13 cellular contexts compared by ENCODE assay signal in the genomic region with DNA sequence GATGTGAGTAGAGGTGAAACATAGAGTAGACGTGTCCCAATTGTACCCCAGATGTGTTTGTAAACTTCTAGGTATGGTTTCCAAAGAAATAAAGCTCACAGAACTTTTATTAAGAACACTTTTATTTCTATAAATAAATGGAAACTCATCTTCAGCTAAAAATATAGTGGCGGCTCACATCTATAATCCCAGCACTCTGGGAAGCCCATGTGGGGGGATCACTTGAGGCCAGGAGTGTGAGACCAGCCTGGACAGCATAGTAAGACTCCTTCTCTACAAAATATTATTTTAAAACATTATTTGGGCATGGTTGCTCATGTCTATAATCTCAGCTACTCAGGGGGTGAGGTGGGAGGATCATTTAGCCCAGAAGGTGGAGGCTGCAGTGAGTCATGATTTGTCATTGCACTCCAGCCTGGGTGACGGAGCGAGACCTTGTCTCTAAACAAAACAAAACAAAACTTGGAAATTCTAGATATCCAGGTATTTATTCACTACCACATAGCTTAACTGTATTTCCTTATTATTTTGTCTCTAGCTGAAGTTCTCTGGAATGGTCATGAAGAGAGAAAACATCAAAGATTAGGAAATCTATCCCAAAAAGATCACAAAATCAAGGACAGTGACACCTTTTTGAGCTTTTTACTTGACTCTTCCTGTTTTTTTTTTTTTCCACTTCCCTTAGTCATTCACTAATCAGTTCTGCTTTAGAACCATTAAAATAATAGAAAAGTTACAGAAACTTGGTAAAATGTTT.
DNase-seq lines count a peak whose midpoint lies in the region; FAIRE-seq and TF ChIP-seq lines count a peak whose summit lies in the region.
"Had no signal": no experiment of that assay in that cellular context is flagged by ENCODE, and none has a peak within 500 bp of the region (broad histone marks: within the 10 kb centered on the region; RNA-seq: fewer than 3 reads in every experiment).

No MANE protein-coding gene starts in this region.

- no peak for TF ChIP-seq CTCF in astrocyte of the spinal cord (IDR thresholded peaks at IDR 0.05; ENCODE audit: low read depth, low read length)
- no peak for TF ChIP-seq CTCF in Peyer's patch (IDR thresholded peaks at IDR 0.05)
- TF ChIP-seq CTCF in esophagus muscularis mucosa (IDR thresholded peaks at IDR 0.05): no peak
- no peak for TF ChIP-seq CTCF in MM.1S (IDR thresholded peaks at IDR 0.05; ENCODE audit: low read length)
- TF ChIP-seq CTCF in sigmoid colon (IDR thresholded peaks at IDR 0.05): no peak

- no peaks in the 10 kb centered on the region for H3K36me3 ChIP-seq in Peyer's patch
- no peaks in the 10 kb centered on the region for H3K36me3 ChIP-seq in esophagus muscularis mucosa
- H3K36me3 ChIP-seq in MM.1S (replicated peaks; ENCODE audit: insufficient read depth, low read length): no peaks in the 10 kb centered on the region
- no peaks in the 10 kb centered on the region for H3K36me3 ChIP-seq in sigmoid colon

- H3K9me3 ChIP-seq in Peyer's patch: no peaks in the 10 kb centered on the region
- no peaks in the 10 kb centered on the region for H3K9me3 ChIP-seq in esophagus muscularis mucosa
- H3K9me3 ChIP-seq in MM.1S (replicated peaks; ENCODE audit: insufficient read depth, low read length): no peaks in the 10 kb centered on the region
- H3K9me3 ChIP-seq in sigmoid colon: no peaks in the 10 kb centered on the region

- H3K27ac ChIP-seq in Peyer's patch (no peak overlapping the region), esophagus muscularis mucosa (replicated peaks in 1 of 4) (no peak overlapping the region), MM.1S (ENCODE audit: low read length) (no peak overlapping the region), sigmoid colon (no peak overlapping the region)

- H3K4me1 ChIP-seq in Peyer's patch: no peaks in the 10 kb centered on the region
- H3K4me1 ChIP-seq in esophagus muscularis mucosa: peaks cover 0 to 11% (median 0%) of the 10 kb centered on the region in 4 donors
- no peaks in the 10 kb centered on the region for H3K4me1 ChIP-seq in MM.1S (ENCODE audit: low read length)
- H3K4me1 ChIP-seq in sigmoid colon: peaks cover 0 to 8% (median 2%) of the 10 kb centered on the region in 4 donors

- intact Hi-C loops in esophagus muscularis mucosa (cut with DNase I): no loop called here
- intact Hi-C loops in sigmoid colon (cut with DNase I): no loop called here

- in situ Hi-C loops in ACHN (cut with HindIII; ENCODE audit: low pct_ligation_motif_present, low pct_unique_long_range_greater_than_20kb, low sequenced_read_pairs): no loop called here
- in situ Hi-C loops in astrocyte of the spinal cord (cut with HindIII; ENCODE audit: low sequenced_read_pairs): no loop called here

- H3K9me2 ChIP-seq in MM.1S (replicated peaks; ENCODE audit: insufficient read depth, low read length): no peaks in the 10 kb centered on the region

- TF ChIP-seq EP300 in esophagus muscularis mucosa (IDR thresholded peaks at IDR 0.05): no peak
- TF ChIP-seq EP300 in sigmoid colon (IDR thresholded peaks at IDR 0.05): no peak

- no peaks in the 10 kb centered on the region for H3F3A ChIP-seq in MM.1S (ENCODE audit: insufficient read depth, low read length)

- H4K20me1 ChIP-seq in MM.1S (ENCODE audit: insufficient read depth, low read length): no peaks in the 10 kb centered on the region

- H3K4me2 ChIP-seq in MM.1S (ENCODE audit: low read depth, low read length): no peak overlapping the region

- no peaks in the 10 kb centered on the region for H3K27me3 ChIP-seq in Peyer's patch
- no peaks in the 10 kb centered on the region for H3K27me3 ChIP-seq in esophagus muscularis mucosa
- no peaks in the 10 kb centered on the region for H3K27me3 ChIP-seq in MM.1S (replicated peaks; ENCODE audit: insufficient read depth, low read length)
- no peaks in the 10 kb centered on the region for H3K27me3 ChIP-seq in sigmoid colon

- H3K79me2 ChIP-seq in MM.1S (ENCODE audit: low read length): no peaks in the 10 kb centered on the region

- FAIRE-seq in islet of Langerhans (lab: Jason Lieb, UNC): peak; percentile 90
- FAIRE-seq: HepG2, TTC549 had no signal

- no peak for TF ChIP-seq POLR2A in Peyer's patch (IDR thresholded peaks at IDR 0.05)
- no peak for TF ChIP-seq POLR2A in esophagus muscularis mucosa (IDR thresholded peaks at IDR 0.05; ENCODE audit: low read depth)
- TF ChIP-seq POLR2A in sigmoid colon (IDR thresholded peaks at IDR 0.05): no peak

- H3K9ac ChIP-seq in MM.1S (ENCODE audit: low read length): no peak overlapping the region

- WGBS in esophagus muscularis mucosa: 84% methylated on average over 4 of the region's 4 CpGs
- 93 to 95% methylated on average over 4 of the region's 4 CpGs for WGBS in sigmoid colon, 2 donors

- DNase-seq in ACHN (peak; percentile 79), HT1080 (ENCODE audit: low read depth) (peak; percentile 96), astrocyte of the spinal cord (ENCODE audit: low read depth, low spot score) (peak; percentile 72), Peyer's patch (no peak), esophagus muscularis mucosa (ENCODE audit: extremely low spot score) (no peak), MM.1S (no peak), sigmoid colon (no peak)
- DNase-seq: aorta, midbrain, NCI-H2171 had no signal

- H2AFZ ChIP-seq in MM.1S (ENCODE audit: low read length): no peak overlapping the region

- H3K4me3 ChIP-seq in astrocyte of the spinal cord (ENCODE audit: low read depth, low read length) (no peak overlapping the region), Peyer's patch (no peak overlapping the region), esophagus muscularis mucosa (no peak overlapping the region), MM.1S (ENCODE audit: low read length) (no peak overlapping the region), sigmoid colon (no peak overlapping the region)

Comparison
In these comparisons a context has a peak if more than half of its experiments do, and no peak if none do; other contexts are left out.
1. DNase-seq: peak in ACHN (single experiment), HT1080 (single experiment) and astrocyte of the spinal cord (single experiment); none in Peyer's patch (0 of 3), esophagus muscularis mucosa (single experiment), MM.1S (single experiment) and sigmoid colon (single experiment).